Comparison of ENCODE assay signal across 13 cellular contexts in the genomic region with DNA sequence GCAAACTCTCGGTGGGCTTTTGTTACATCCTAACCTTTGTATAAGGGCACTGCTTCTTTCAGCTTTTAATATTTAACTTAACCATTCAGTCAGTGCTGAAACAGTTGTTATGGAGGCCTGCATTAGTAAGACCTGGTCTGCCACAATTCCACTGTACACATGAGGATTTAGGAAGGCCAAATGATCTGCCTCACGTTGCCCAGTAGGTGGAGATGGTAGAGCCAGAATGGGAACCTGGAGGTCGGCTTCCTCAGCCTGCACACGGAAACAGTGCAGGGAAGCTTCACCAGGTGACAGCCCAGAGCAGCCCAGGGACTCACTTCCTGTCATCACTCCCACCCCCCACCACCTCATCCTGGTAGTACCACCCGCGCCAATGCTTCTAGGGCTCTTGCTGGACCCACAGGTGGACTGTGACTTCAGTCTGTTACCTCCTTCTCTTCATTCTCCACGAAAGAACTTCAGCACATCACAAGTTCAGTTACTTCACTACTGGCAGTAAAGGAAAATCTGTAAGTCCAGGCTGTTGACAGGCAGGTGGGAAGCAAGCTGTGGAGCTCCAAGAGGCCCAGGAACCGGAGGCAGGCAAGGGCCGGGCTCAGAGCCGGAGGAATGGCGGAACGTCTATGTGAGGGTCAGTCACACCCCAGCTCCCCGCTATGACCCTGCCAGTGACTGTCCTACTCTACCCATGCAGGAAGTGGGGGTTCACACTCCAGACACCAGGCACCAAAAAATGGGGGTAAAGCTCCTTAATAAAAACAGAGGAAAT.
A peak's percentile ranks its signal among the peaks of the same experiment; 100 is the strongest.
DNase-seq lines count a peak whose midpoint lies in the region; ATAC-seq and TF ChIP-seq lines count a peak whose summit lies in the region.
"Had no signal": no experiment of that assay in that cellular context is flagged by ENCODE, and none has a peak within 500 bp of the region (broad histone marks: within the 10 kb centered on the region; RNA-seq: fewer than 3 reads in every experiment).

No MANE protein-coding gene starts in this region.

- no peaks in the 10 kb centered on the region for H3K4me1 ChIP-seq in A673 (ENCODE audit: insufficient read depth, low read length, poor library complexity, severe bottlenecking)
- no peaks in the 10 kb centered on the region for H3K4me1 ChIP-seq in HEK293 (ENCODE audit: control insufficient read depth, insufficient read depth, low read length)

- POLR2A ChIA-PET in A673 (lab: Charles Lee; ENCODE audit: low non-redundant PET) = interaction anchor here (0.7 kb wide), 1 partner anchor 13 kb away, joined by 3 read pairs; no protein-coding TSS in a partner anchor
- POLR2A ChIA-PET in HEK293 (lab: Yijun Ruan, JAX) = no interaction called here

- BruUV-seq in A673 (replicated peaks; lab: Mats Ljungman, UMichigan) = no TSS peak

- no peak overlapping the region for H3K4me3 ChIP-seq in A673 (ENCODE audit: low read depth, low read length, poor library complexity, severe bottlenecking)
- H3K4me3 ChIP-seq in HEK293 (ENCODE audit: low read depth, low read length) = no peak overlapping the region

- CTCF ChIA-PET in A673 (lab: Charles Lee) = no interaction called here
- CTCF ChIA-PET in HEK293 (lab: Yijun Ruan, JAX) = interaction anchor here (0.7 to 1.5 kb wide), 4 partner anchors 32 to 1672 kb away, joined by 3 to 5 read pairs (median 4); no protein-coding TSS in a partner anchor

- intact Hi-C loops in A673 (cut with micrococcal nuclease; ENCODE audit: unreplicated experiment) = no loop called here

- peak; percentile 69 for ATAC-seq in left lobe of liver
- ATAC-seq in HG02588 (IDR thresholded peaks at IDR 0.05; ENCODE audit: unreplicated experiment) = no peak

- no peaks in the 10 kb centered on the region for H3K9me3 ChIP-seq in A673 (ENCODE audit: low read depth, low read length, poor library complexity, severe bottlenecking)
- H3K9me3 ChIP-seq in HEK293 (ENCODE audit: control insufficient read depth, insufficient read depth, low read depth, low read length) = no peaks in the 10 kb centered on the region

- no peaks in the 10 kb centered on the region for H3K27me3 ChIP-seq in A673 (replicated peaks; ENCODE audit: insufficient read depth, low read depth, low read length, poor library complexity)

- peak; percentile 18 for DNase-seq in A673 (ENCODE audit: low spot score)
- DNase-seq in SW480 (ENCODE audit: low spot score) = peak; percentile 18
- DNase-seq in left lobe of liver (ENCODE audit: low spot score) = no peak
- no peak for DNase-seq in NCI-H2171 treated with DMSO at 0.1 percent for 48 hours (lab: John Stamatoyannopoulos, UW)
- no peak for DNase-seq in pons (ENCODE audit: low spot score)
- DNase-seq in GM13977 (ENCODE audit: low spot score) = no peak
- DNase-seq: activated B cell treated with CpG ODN at 0.5 μM for 24 hours; activated T-cell treated with anti-CD3 and anti-CD28 coated beads for 4 hours; AML-193; nucleus accumbens; stimulated activated CD4-positive, alpha-beta T cell treated with anti-CD3 and anti-CD28 coated beads, Interleukin-15, amount 100 ng/mL, for 24 hours had no signal

- TF ChIP-seq CTCF in A673 (conservative IDR thresholded peaks at IDR 0.05; ENCODE audit: low read depth, low read length) (peak; percentile 33; the same call in 1 of the 2 replicates), HEK293 (tag by site-specific recombination; IDR thresholded peaks at IDR 0.05) (peak; percentile 40; the same call in 1 of the 2 replicates), GM13977 (IDR thresholded peaks at IDR 0.05; ENCODE audit: extremely low read depth, insufficient read depth, missing control alignments) (no peak)

- H3K36me3 ChIP-seq in A673 (ENCODE audit: insufficient read depth, low read length, poor library complexity, severe bottlenecking) (no peaks in the 10 kb centered on the region), HEK293 (ENCODE audit: control insufficient read depth in 2 of 2, insufficient read depth in 1 of 2, low read length in 2 of 2) (no peaks in the 10 kb centered on the region)

- in situ Hi-C loops in GM13977 (cut with MboI; ENCODE audit: low pct_unique_long_range_greater_than_20kb, low sequenced_read_pairs, unreplicated experiment) = no loop called here

- H3K27ac ChIP-seq in A673 (ENCODE audit: low read depth, low read length, poor library complexity, severe bottlenecking) = no peak overlapping the region
- no peak overlapping the region for H3K27ac ChIP-seq in HEK293 (ENCODE audit: extremely low read depth, low read depth, low read length)

TF ChIP-seq in HEK293, 187 proteins besides CTCF, POLR2A, EP300 and RAD21:
- TF ChIP-seq ZBTB1 (tag by site-specific recombination; IDR thresholded peaks at IDR 0.05) (no peak), SP2 (tag by site-specific recombination; IDR thresholded peaks at IDR 0.05) (no peak)

Comparison
In these comparisons a context has a peak if more than half of its experiments do, and no peak if none do; other contexts are left out.
1. DNase-seq: peak in A673 (single experiment) and SW480 (single experiment); none in left lobe of liver (single experiment), NCI-H2171 treated with DMSO at 0.1 percent for 48 hours (single experiment), pons (single experiment) and GM13977 (single experiment).